25 cellular contexts compared by ENCODE assay signal in genomic region chr13:111265006-111265700, GRCh38. TPM values are rescaled to one million over a fixed set of nuclear protein-coding genes. Genes with fewer than 3 reads are reported as not detected.
A peak's percentile ranks its signal among the peaks of the same experiment; 100 is the strongest.
DNase-seq lines count a peak whose midpoint lies in the region; ATAC-seq, FAIRE-seq and TF ChIP-seq lines count a peak whose summit lies in the region.
"Had no signal": no experiment of that assay in that cellular context is flagged by ENCODE, and none has a peak within 500 bp of the region (broad histone marks: within the 10 kb centered on the region; RNA-seq: fewer than 3 reads in every experiment).

No MANE protein-coding gene starts in this region.

- H3K27me3 Mint-ChIP-seq in GM23338 (ENCODE audit: insufficient read depth, low read depth, poor library complexity) (peaks cover 1% of the 10 kb centered on the region), WTC11 (ENCODE audit: low read depth) (no peaks in the 10 kb centered on the region)
- no peaks in the 10 kb centered on the region for H3K27me3 Mint-ChIP-seq in stimulated activated naive B cell treated with anti-CD40 and anti-IgM and Interleukin-4, amounts not matched to agents 10 μg/mL and 1 μg/mL and 100 μg/mL, for 72 hours
- H3K27me3 Mint-ChIP-seq: CD4-positive, alpha-beta memory T cell had no signal

- no peaks in the 10 kb centered on the region for H3K4me1 ChIP-seq in GM23338 (ENCODE audit: insufficient read depth)
- no peaks in the 10 kb centered on the region for H3K4me1 ChIP-seq in pancreas
- H3K4me1 ChIP-seq: Caco-2 had no signal

- H3K4me1 Mint-ChIP-seq in GM23338 (peaks cover 21% of the 10 kb centered on the region), WTC11 (peaks cover 18% of the 10 kb centered on the region)
- peaks cover 9 to 11% of the 10 kb centered on the region in 2 donors for H3K4me1 Mint-ChIP-seq in stimulated activated naive B cell treated with anti-CD40 and anti-IgM and Interleukin-4, amounts not matched to agents 10 μg/mL and 1 μg/mL and 100 μg/mL, for 72 hours

- no peaks in the 10 kb centered on the region for H3K9me3 ChIP-seq in pancreas
- H3K9me3 ChIP-seq: Caco-2, MG63, SJSA1 had no signal

- H3K9me3 Mint-ChIP-seq in GM23338, result no peaks in the 10 kb centered on the region; the same call in 2 of the 3 replicates
- no peaks in the 10 kb centered on the region for H3K9me3 Mint-ChIP-seq in WTC11
- H3K9me3 Mint-ChIP-seq in stimulated activated naive B cell treated with anti-CD40 and anti-IgM and Interleukin-4, amounts not matched to agents 10 μg/mL and 1 μg/mL and 100 μg/mL, for 72 hours, result peaks cover 0 to under 1% of the 10 kb centered on the region in 2 donors

- H3K4me3 ChIP-seq in GM23338, result no peak overlapping the region
- H3K4me3 ChIP-seq in coronary artery, result no peak overlapping the region
- no peak overlapping the region for H3K4me3 ChIP-seq in pancreas
- H3K4me3 ChIP-seq: GM12878, MG63, SJSA1 had no signal

- H2AFZ ChIP-seq in GM23338, result no peak overlapping the region

- no peak for FAIRE-seq in pancreas (lab: Jason Lieb, UNC)
- FAIRE-seq: GM12878, H1 had no signal

- no peaks in the 10 kb centered on the region for H3K9me2 ChIP-seq in GM23338 (ENCODE audit: insufficient read depth)

- H3K4me3 Mint-ChIP-seq in GM23338 (no peak overlapping the region), WTC11 (no peak overlapping the region)
- H3K4me3 Mint-ChIP-seq in stimulated activated naive B cell treated with anti-CD40 and anti-IgM and Interleukin-4, amounts not matched to agents 10 μg/mL and 1 μg/mL and 100 μg/mL, for 72 hours, result no peak overlapping the region
- H3K4me3 Mint-ChIP-seq: CD4-positive, alpha-beta memory T cell had no signal

- intact Hi-C loops in pancreas (cut with DNase I), result no loop called here

- CTCF ChIA-PET in WTC11 (lab: Charles Lee), result interaction anchor here (1.0 kb wide), 1 partner anchor 175 kb away, joined by 6 read pairs; no protein-coding TSS in a partner anchor

- no peaks in the 10 kb centered on the region for H3F3A ChIP-seq in GM23338 (replicated peaks; ENCODE audit: low read depth)

- 96% methylated on average over 14 of the region's 14 CpGs for WGBS in pancreas, 2 donors

- DNase-seq in GM23338 (ENCODE audit: low spot score) (no peak), WTC11 (ENCODE audit: low spot score) (no peak), islet precursor cell (peak; percentile 35), coronary artery (ENCODE audit: low spot score) (no peak), NCI-H1048 (lab: John Stamatoyannopoulos, UW) (no peak), pancreas (no peak)
- no peak for DNase-seq in stimulated activated naive B cell treated with anti-CD40 and anti-IgM and Interleukin-4, amounts not matched to agents 10 μg/mL and 1 μg/mL and 100 μg/mL, for 72 hours
- DNase-seq: Caco-2; CD4-positive, alpha-beta memory T cell; GDM1; IMR-90; KG1; MG63; NCI-H1417 treated with DMSO at 0.1 percent for 48 hours; NCI-H1694 treated with DMSO at 0.1 percent for 48 hours; NCI-H2081; NCI-H2227 treated with DMSO at 0.1 percent for 48 hours; NCI-H526 treated with DMSO at 0.1 percent for 48 hours; Right ventricle myocardium superior; RPMI8226 had no signal

- peaks cover 15% of the 10 kb centered on the region for H3K36me3 Mint-ChIP-seq in GM23338 (ENCODE audit: low read depth)
- peaks cover 11% of the 10 kb centered on the region for H3K36me3 Mint-ChIP-seq in WTC11
- H3K36me3 Mint-ChIP-seq in stimulated activated naive B cell treated with anti-CD40 and anti-IgM and Interleukin-4, amounts not matched to agents 10 μg/mL and 1 μg/mL and 100 μg/mL, for 72 hours, result peaks cover 34 to 58% of the 10 kb centered on the region in 2 donors

- TF ChIP-seq CTCF in GM23338 (conservative IDR thresholded peaks at IDR 0.05; ENCODE audit: low read depth in 2 of 2) (no peak), WTC11 (IDR thresholded peaks at IDR 0.05) (no peak), coronary artery (IDR thresholded peaks at IDR 0.05) (no peak), pancreas (IDR thresholded peaks at IDR 0.05) (no peak)

- 0 out of 2 replicates have a peak overlapping the region, but pooled peaks have one; percentile 14 for H3K27ac Mint-ChIP-seq in GM23338
- peak overlapping the region; percentile 10; the same call in 1 of the 2 replicates for H3K27ac Mint-ChIP-seq in WTC11
- peak overlapping the region; percentile 5 for H3K27ac Mint-ChIP-seq in stimulated activated naive B cell treated with anti-CD40 and anti-IgM and Interleukin-4, amounts not matched to agents 10 μg/mL and 1 μg/mL and 100 μg/mL, for 72 hours

- H4K20me1 ChIP-seq in GM23338 (replicated peaks; ENCODE audit: insufficient read depth), result peaks cover 12% of the 10 kb centered on the region

- H3K27me3 ChIP-seq in GM23338 (ENCODE audit: insufficient read depth), result no peaks in the 10 kb centered on the region
- no peaks in the 10 kb centered on the region for H3K27me3 ChIP-seq in pancreas
- H3K27me3 ChIP-seq: MG63, SJSA1 had no signal

- H3K27ac ChIP-seq in GM23338 (ENCODE audit: low read depth), result no peak overlapping the region
- H3K27ac ChIP-seq in coronary artery, result no peak overlapping the region
- no peak overlapping the region for H3K27ac ChIP-seq in pancreas
- H3K27ac ChIP-seq: SJSA1 had no signal

- no peak overlapping the region for H3K4me2 ChIP-seq in GM23338

- ATAC-seq in GM23338 (peak; percentile 53), WTC11 (peak; percentile 51; the same call in 1 of the 2 replicates), pancreas (no peak)
- no peak for ATAC-seq in stimulated activated naive B cell treated with anti-CD40 and anti-IgM and Interleukin-4, amounts not matched to agents 10 μg/mL and 1 μg/mL and 100 μg/mL, for 72 hours (replicated peaks)
- ATAC-seq: GM12878, HCT116 had no signal

- POLR2A ChIA-PET in WTC11 (lab: Charles Lee), result no interaction called here

- H3K79me2 ChIP-seq in GM23338 (replicated peaks; ENCODE audit: insufficient read depth), result peaks cover 11% of the 10 kb centered on the region

- H3K36me3 ChIP-seq in GM23338 (ENCODE audit: insufficient read depth) (no peaks in the 10 kb centered on the region), pancreas (peaks cover 0 to 11% (median 0%) of the 10 kb centered on the region in 3 donors)

TF ChIP-seq in WTC11, 78 proteins besides CTCF, POLR2A, EP300 and RAD21:
- TF ChIP-seq CREM (CRISPR knock-in tag; IDR thresholded peaks at IDR 0.05) (no peak), TEAD4 (CRISPR knock-in tag; IDR thresholded peaks at IDR 0.05) (no peak), SMAD3 (CRISPR knock-in tag; IDR thresholded peaks at IDR 0.05; ENCODE audit: borderline replicate concordance) (no peak), ZNF138 (CRISPR knock-in tag; conservative IDR thresholded peaks at IDR 0.05) (no peak), ZNF263 (CRISPR knock-in tag; IDR thresholded peaks at IDR 0.05; ENCODE audit: low read depth) (no peak)
- TF ChIP-seq, protein P1, sequence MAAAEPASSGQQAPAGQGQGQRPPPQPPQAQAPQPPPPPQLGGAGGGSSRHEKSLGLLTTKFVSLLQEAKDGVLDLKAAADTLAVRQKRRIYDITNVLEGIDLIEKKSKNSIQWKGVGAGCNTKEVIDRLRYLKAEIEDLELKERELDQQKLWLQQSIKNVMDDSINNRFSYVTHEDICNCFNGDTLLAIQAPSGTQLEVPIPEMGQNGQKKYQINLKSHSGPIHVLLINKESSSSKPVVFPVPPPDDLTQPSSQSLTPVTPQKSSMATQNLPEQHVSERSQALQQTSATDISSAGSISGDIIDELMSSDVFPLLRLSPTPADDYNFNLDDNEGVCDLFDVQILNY (CRISPR knock-in tag; IDR thresholded peaks at IDR 0.05), result no peak
- TF ChIP-seq, protein P2, sequence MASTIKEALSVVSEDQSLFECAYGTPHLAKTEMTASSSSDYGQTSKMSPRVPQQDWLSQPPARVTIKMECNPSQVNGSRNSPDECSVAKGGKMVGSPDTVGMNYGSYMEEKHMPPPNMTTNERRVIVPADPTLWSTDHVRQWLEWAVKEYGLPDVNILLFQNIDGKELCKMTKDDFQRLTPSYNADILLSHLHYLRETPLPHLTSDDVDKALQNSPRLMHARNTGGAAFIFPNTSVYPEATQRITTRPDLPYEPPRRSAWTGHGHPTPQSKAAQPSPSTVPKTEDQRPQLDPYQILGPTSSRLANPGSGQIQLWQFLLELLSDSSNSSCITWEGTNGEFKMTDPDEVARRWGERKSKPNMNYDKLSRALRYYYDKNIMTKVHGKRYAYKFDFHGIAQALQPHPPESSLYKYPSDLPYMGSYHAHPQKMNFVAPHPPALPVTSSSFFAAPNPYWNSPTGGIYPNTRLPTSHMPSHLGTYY (CRISPR knock-in tag; IDR thresholded peaks at IDR 0.05), result no peak
- TF ChIP-seq, protein P3, sequence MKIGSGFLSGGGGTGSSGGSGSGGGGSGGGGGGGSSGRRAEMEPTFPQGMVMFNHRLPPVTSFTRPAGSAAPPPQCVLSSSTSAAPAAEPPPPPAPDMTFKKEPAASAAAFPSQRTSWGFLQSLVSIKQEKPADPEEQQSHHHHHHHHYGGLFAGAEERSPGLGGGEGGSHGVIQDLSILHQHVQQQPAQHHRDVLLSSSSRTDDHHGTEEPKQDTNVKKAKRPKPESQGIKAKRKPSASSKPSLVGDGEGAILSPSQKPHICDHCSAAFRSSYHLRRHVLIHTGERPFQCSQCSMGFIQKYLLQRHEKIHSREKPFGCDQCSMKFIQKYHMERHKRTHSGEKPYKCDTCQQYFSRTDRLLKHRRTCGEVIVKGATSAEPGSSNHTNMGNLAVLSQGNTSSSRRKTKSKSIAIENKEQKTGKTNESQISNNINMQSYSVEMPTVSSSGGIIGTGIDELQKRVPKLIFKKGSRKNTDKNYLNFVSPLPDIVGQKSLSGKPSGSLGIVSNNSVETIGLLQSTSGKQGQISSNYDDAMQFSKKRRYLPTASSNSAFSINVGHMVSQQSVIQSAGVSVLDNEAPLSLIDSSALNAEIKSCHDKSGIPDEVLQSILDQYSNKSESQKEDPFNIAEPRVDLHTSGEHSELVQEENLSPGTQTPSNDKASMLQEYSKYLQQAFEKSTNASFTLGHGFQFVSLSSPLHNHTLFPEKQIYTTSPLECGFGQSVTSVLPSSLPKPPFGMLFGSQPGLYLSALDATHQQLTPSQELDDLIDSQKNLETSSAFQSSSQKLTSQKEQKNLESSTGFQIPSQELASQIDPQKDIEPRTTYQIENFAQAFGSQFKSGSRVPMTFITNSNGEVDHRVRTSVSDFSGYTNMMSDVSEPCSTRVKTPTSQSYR (CRISPR knock-in tag; IDR thresholded peaks at IDR 0.05), result no peak

RNA-seq across cellular contexts. Expression of gene TEX29, which starts 55.3 kb away (rescaled TPM):
- total RNA-seq in GM23338 (2014; rRNA removed; shearing (Covaris generic)), result not detected in 2 replicates
- 0.31 TPM in 1 of 2 replicates, not detected in the other for polyA plus RNA-seq in GM23338 (2016; fragmentation: Nextera tagmentation; extraction: Ambion mirVana)
- total RNA-seq in WTC11 (2021), result 0.32 to 0.68 TPM (median 0.37 TPM) in 3 replicates
- under 1 TPM in 2 of 6 donors, not detected in 4; 0.23 to 0.47 TPM for total RNA-seq in pancreas
- polyA plus RNA-seq in pancreas, result 1 to 10 TPM; 2.2 to 3.8 TPM
- total RNA-seq: Caco-2, GM12878, H1, IMR-90, NCI-H460, Right ventricle myocardium superior had no signal

Comparison
In these comparisons a context has a peak if more than half of its experiments do, and no peak if none do; other contexts are left out.
1. ATAC-seq: peak in GM23338 (single experiment) and WTC11 (single experiment); none in stimulated activated naive B cell treated with anti-CD40 and anti-IgM and Interleukin-4, amounts not matched to agents 10 μg/mL and 1 μg/mL and 100 μg/mL, for 72 hours (0 of 2) and pancreas (0 of 4).
2. Peak in every context shown above with its lines, with median percentiles within 50 percentile points of each other: H3K27ac Mint-ChIP-seq.